24 cellular contexts compared by ENCODE assay signal in genomic region chr15:61318276-61318675, GRCh38.
DNase-seq lines count a peak whose midpoint lies in the region; ATAC-seq lines count a peak whose summit lies in the region.
"Had no signal": no experiment of that assay in that cellular context is flagged by ENCODE, and none has a peak within 500 bp of the region (broad histone marks: within the 10 kb centered on the region; RNA-seq: fewer than 3 reads in every experiment).

No MANE protein-coding gene starts in this region.

- DNase-seq in COR-L47 (lab: John Stamatoyannopoulos, UW), result peak; percentile 76
- DNase-seq in NCI-H1436 treated with DMSO at 0.1 percent for 48 hours (lab: John Stamatoyannopoulos, UW), result peak; percentile 28
- peak; percentile 83 for DNase-seq in NCI-H82 (lab: John Stamatoyannopoulos, UW)
- peak; percentile 4 for DNase-seq in kidney tubule cell (ENCODE audit: low spot score)
- no peak for DNase-seq in pons (ENCODE audit: low spot score)
- DNase-seq in SKM-1 (lab: John Stamatoyannopoulos, UW; ENCODE audit: unreplicated experiment), result no peak
- DNase-seq: ACHN; activated CD4-positive, alpha-beta T cell treated with anti-CD3 and anti-CD28 coated beads for 4 hours; activated CD8-positive, alpha-beta memory T cell treated with anti-CD3 and anti-CD28 coated beads, Interleukin-2, amount 10 ng/mL, durations not matched to agents 7 days and 5 days; activated naive CD4-positive, alpha-beta T cell treated with anti-CD3 and anti-CD28 coated beads, Interleukin-2, amount 50 U/mL, for 16 hours; anterior cingulate cortex; caudate nucleus; head of caudate nucleus; left colon; naive thymus-derived CD8-positive, alpha-beta T cell; NCI-H1694; NCI-H524 treated with DMSO at 0.1 percent for 48 hours; OCI-M1; stimulated activated CD4-positive, alpha-beta T cell treated with anti-CD3 and anti-CD28 coated beads, Interleukin-15, amount 100 ng/mL, for 24 hours; stimulated activated CD8-positive, alpha-beta memory T cell treated with anti-CD3 and anti-CD28 coated beads, Interleukin-4, amount 100 ng/mL, for 48 hours had no signal

- ATAC-seq in GM21786 (IDR thresholded peaks at IDR 0.05; ENCODE audit: unreplicated experiment) (no peak), HG02588 (IDR thresholded peaks at IDR 0.05; ENCODE audit: unreplicated experiment) (no peak)
- ATAC-seq: activated CD8-positive, alpha-beta memory T cell treated with anti-CD3 and anti-CD28 coated beads, Interleukin-2, amount 10 ng/mL, durations not matched to agents 7 days and 5 days; left colon; naive thymus-derived CD8-positive, alpha-beta T cell; Right ventricle myocardium inferior; sciatic nerve had no signal

Comparison
In these comparisons a context has a peak if more than half of its experiments do, and no peak if none do; other contexts are left out.
1. DNase-seq: peak in COR-L47 (single experiment), NCI-H1436 treated with DMSO at 0.1 percent for 48 hours (single experiment), NCI-H82 (single experiment) and kidney tubule cell (single experiment); none in pons (single experiment) and SKM-1 (single experiment).